Comparison of ENCODE assay signal across 1 cellular context in genomic region chr2:37919631-37920032, GRCh38.
TF ChIP-seq lines count a peak whose summit lies in the region.

No MANE protein-coding gene starts in this region.

TF ChIP-seq in K562, 482 proteins besides CTCF, POLR2A, EP300 and RAD21 (continues in another document):
- TF ChIP-seq CHD1 (IDR thresholded peaks at IDR 0.05; ENCODE audit: low read length) (no peak), ZNF778 (CRISPR knock-in tag; IDR thresholded peaks at IDR 0.05) (no peak), SOX6 (IDR thresholded peaks at IDR 0.05) (peak; percentile 71), PURB (CRISPR knock-in tag; IDR thresholded peaks at IDR 0.05; ENCODE audit: low read depth) (no peak), PHB (CRISPR knock-in tag; IDR thresholded peaks at IDR 0.05) (no peak), MYC (IDR thresholded peaks at IDR 0.05; ENCODE audit: low read depth, low read length) (no peak), MYC (CRISPR knock-in tag; IDR thresholded peaks at IDR 0.05; ENCODE audit: borderline replicate concordance, low read depth) (no peak), JUNB (CRISPR knock-in tag; conservative IDR thresholded peaks at IDR 0.05) (no peak), JUND (IDR thresholded peaks at IDR 0.05; ENCODE audit: borderline replicate concordance, low read depth, low read length) (no peak), JUND (tag; IDR thresholded peaks at IDR 0.05; ENCODE audit: borderline replicate concordance, low read depth, low read length) (no peak), SMC3 (conservative IDR thresholded peaks at IDR 0.05; ENCODE audit: insufficient read depth, low read depth, low read length) (no peak), TEAD4 (IDR thresholded peaks at IDR 0.05; ENCODE audit: low read length) (no peak), TEAD4 (CRISPR knock-in tag; IDR thresholded peaks at IDR 0.05; ENCODE audit: borderline replicate concordance) (no peak), ZSCAN32 (CRISPR knock-in tag; IDR thresholded peaks at IDR 0.05) (no peak), ZNF699 (CRISPR knock-in tag; IDR thresholded peaks at IDR 0.05; ENCODE audit: insufficient replicate concordance) (no peak), MTA2 (IDR thresholded peaks at IDR 0.05; ENCODE audit: low read depth) (no peak), RFX1 (IDR thresholded peaks at IDR 0.05) (peak; percentile 56), BRF1 (IDR thresholded peaks at IDR 0.05; ENCODE audit: borderline replicate concordance, extremely low read depth, insufficient read length) (no peak), CCAR2 (IDR thresholded peaks at IDR 0.05; ENCODE audit: low read depth, low read length) (no peak), ZNF740 (CRISPR knock-in tag; IDR thresholded peaks at IDR 0.05) (no peak), ZNF740 (tag; IDR thresholded peaks at IDR 0.05) (no peak), GATAD2B (IDR thresholded peaks at IDR 0.05; ENCODE audit: borderline replicate concordance) (no peak), ZNF121 (CRISPR knock-in tag; conservative IDR thresholded peaks at IDR 0.05) (no peak), XRCC3 (IDR thresholded peaks at IDR 0.05) (no peak), CBX5 (IDR thresholded peaks at IDR 0.05; ENCODE audit: borderline replicate concordance, low read depth) (no peak), HDAC3 (IDR thresholded peaks at IDR 0.05; ENCODE audit: borderline replicate concordance, partially characterized antibody) (no peak), CBX2 (IDR thresholded peaks at IDR 0.05; ENCODE audit: insufficient read depth, low read length, poor library complexity, severe bottlenecking) (no peak), ZNF146 (CRISPR knock-in tag; IDR thresholded peaks at IDR 0.05; ENCODE audit: unreplicated experiment) (no peak), FOXK2 (conservative IDR thresholded peaks at IDR 0.05 in 1 of 2, IDR thresholded peaks at IDR 0.05 in 1 of 2; ENCODE audit: low read depth in 2 of 2) (no peak), ZNF507 (tag; conservative IDR thresholded peaks at IDR 0.05) (no peak), REST (CRISPR knock-in tag; IDR thresholded peaks at IDR 0.05; ENCODE audit: low read depth) (no peak), ADNP (tag; IDR thresholded peaks at IDR 0.05) (no peak), KHSRP (IDR thresholded peaks at IDR 0.05) (no peak), KLF10 (CRISPR knock-in tag; IDR thresholded peaks at IDR 0.05) (no peak), CREB1 (IDR thresholded peaks at IDR 0.05) (no peak), CREB1 (CRISPR knock-in tag; IDR thresholded peaks at IDR 0.05) (no peak), ZNF586 (CRISPR knock-in tag; conservative IDR thresholded peaks at IDR 0.05) (no peak), MEF2D (tag; conservative IDR thresholded peaks at IDR 0.05; ENCODE audit: low read depth) (no peak), TEAD2 (tag; IDR thresholded peaks at IDR 0.05) (no peak), NR2F6 (CRISPR knock-in tag; IDR thresholded peaks at IDR 0.05) (no peak), FOXP4 (CRISPR knock-in tag; IDR thresholded peaks at IDR 0.05; ENCODE audit: borderline replicate concordance) (no peak), SETDB1 (IDR thresholded peaks at IDR 0.05; ENCODE audit: low read length) (no peak), RCOR1 (IDR thresholded peaks at IDR 0.05; ENCODE audit: borderline replicate concordance in 1 of 2, low read depth in 2 of 2, low read length in 2 of 2) (peak in 1 of 2 experiments; percentile 53; a peak in 1 of 4 replicates), GTF2B (IDR thresholded peaks at IDR 0.05; ENCODE audit: extremely low read depth, insufficient read length) (no peak), NCOR1 (IDR thresholded peaks at IDR 0.05) (0 out of 2 replicates have a peak, but pooled peaks have one; percentile 27), ARID1B (IDR thresholded peaks at IDR 0.05) (peak; percentile 45; the same call in 1 of the 2 replicates), ELF4 (CRISPR knock-in tag; IDR thresholded peaks at IDR 0.05) (0 out of 2 replicates have a peak, but pooled peaks have one; percentile 44), TAF15 (IDR thresholded peaks at IDR 0.05; ENCODE audit: low read depth, low read length) (no peak), NCOA1 (IDR thresholded peaks at IDR 0.05; ENCODE audit: low read depth) (no peak), STAG1 (CRISPR knock-in tag; IDR thresholded peaks at IDR 0.05; ENCODE audit: borderline replicate concordance) (no peak), DPF2 (IDR thresholded peaks at IDR 0.05) (0 out of 2 replicates have a peak, but pooled peaks have one; percentile 29), ZBTB26 (CRISPR knock-in tag; IDR thresholded peaks at IDR 0.05) (no peak), HNRNPH1 (optimal IDR thresholded peaks at IDR 0.05; ENCODE audit: low read depth, low read length) (no peak), GABPA (tag; conservative IDR thresholded peaks at IDR 0.05; ENCODE audit: low read depth) (no peak), ZNF398 (CRISPR knock-in tag; IDR thresholded peaks at IDR 0.05) (no peak), STAT6 (CRISPR knock-in tag; IDR thresholded peaks at IDR 0.05) (no peak), CXXC5 (CRISPR knock-in tag; IDR thresholded peaks at IDR 0.05) (no peak), DACH1 (IDR thresholded peaks at IDR 0.05; ENCODE audit: partially characterized antibody) (no peak), ZNF23 (CRISPR knock-in tag; IDR thresholded peaks at IDR 0.05) (no peak), CTBP1 (IDR thresholded peaks at IDR 0.05; ENCODE audit: borderline replicate concordance) (no peak), SAFB2 (IDR thresholded peaks at IDR 0.05; ENCODE audit: borderline replicate concordance, low read depth, low read length, severe bottlenecking) (no peak), POLR2AphosphoS5 (IDR thresholded peaks at IDR 0.05; ENCODE audit: control insufficient read depth, insufficient read depth, low read depth, low read length) (no peak), ZBTB7A (IDR thresholded peaks at IDR 0.05; ENCODE audit: borderline replicate concordance, control insufficient read depth, low read depth, low read length) (no peak), VEZF1 (CRISPR knock-in tag; IDR thresholded peaks at IDR 0.05) (0 out of 2 replicates have a peak, but pooled peaks have one; percentile 24)
